Comparison of ENCODE assay signal across 8 cellular contexts in genomic region chr14:69129264-69129880, GRCh38. TPM values are rescaled to one million over a fixed set of nuclear protein-coding genes. Genes with fewer than 3 reads are reported as not detected.
A peak's percentile ranks its signal among the peaks of the same experiment; 100 is the strongest.
DNase-seq lines count a peak whose midpoint lies in the region; ATAC-seq and TF ChIP-seq lines count a peak whose summit lies in the region.

No MANE protein-coding gene starts in this region.

- peaks cover 15 to 51% of the 10 kb centered on the region in 2 donors for H3K4me1 ChIP-seq in adrenal gland (replicated peaks in 1 of 2)
- H3K4me1 ChIP-seq in left ventricle myocardium inferior, result peaks cover 79% of the 10 kb centered on the region

- intact Hi-C loops in adrenal gland (cut with DNase I) (no loop called here), left ventricle myocardium inferior (cut with micrococcal nuclease) (no loop called here)

- H3K9me3 ChIP-seq in adrenal gland (replicated peaks in 1 of 3) (no peaks in the 10 kb centered on the region), left ventricle myocardium inferior (replicated peaks) (no peaks in the 10 kb centered on the region)

- DNase-seq in AG10803 (ENCODE audit: low read depth), result peak; percentile 87
- DNase-seq in NCI-H146 (lab: John Stamatoyannopoulos, UW), result peak; percentile 61
- DNase-seq in T-helper 1 cell, result peak; percentile 30 to 73 (median 60)
- DNase-seq in adrenal gland, result peak; percentile 73 to 93 (median 82)
- peak; percentile 54 for DNase-seq in left ventricle myocardium inferior
- peak; percentile 72 for DNase-seq in putamen (ENCODE audit: low spot score)

- 17 to 21% (median 18%) methylated on average over 7 of the region's 7 CpGs for WGBS in adrenal gland, 4 donors

- H3K27me3 ChIP-seq in adrenal gland (no peaks in the 10 kb centered on the region), left ventricle myocardium inferior (ENCODE audit: low read depth) (no peaks in the 10 kb centered on the region)

- ATAC-seq in GM21381 (IDR thresholded peaks at IDR 0.05; ENCODE audit: unreplicated experiment) (peak; percentile 64), GM19351 (IDR thresholded peaks at IDR 0.05; ENCODE audit: unreplicated experiment) (no peak)

- 0 out of 2 replicates have a peak overlapping the region, but pooled peaks have one; percentile 3 for H3K4me3 ChIP-seq in AG10803 (ENCODE audit: low read length)
- H3K4me3 ChIP-seq in adrenal gland, result no peak overlapping the region
- no peak overlapping the region for H3K4me3 ChIP-seq in left ventricle myocardium inferior

- TF ChIP-seq CTCF in AG10803 (conservative IDR thresholded peaks at IDR 0.05; ENCODE audit: low read length), result peak; percentile 97
- TF ChIP-seq CTCF in adrenal gland (IDR thresholded peaks at IDR 0.05), result peak; percentile 88 to 98 (median 90)
- TF ChIP-seq CTCF in left ventricle myocardium inferior (IDR thresholded peaks at IDR 0.05; ENCODE audit: borderline replicate concordance), result peak; percentile 97

- TF ChIP-seq POLR2A in adrenal gland (IDR thresholded peaks at IDR 0.05), result no peak

- H3K27ac ChIP-seq in adrenal gland (peak overlapping the region in 2 of 5 donors; percentile 59 to 67), left ventricle myocardium inferior (replicated peaks) (peak overlapping the region; percentile 48)

- H3K36me3 ChIP-seq in adrenal gland (replicated peaks in 1 of 2) (no peaks in the 10 kb centered on the region), left ventricle myocardium inferior (no peaks in the 10 kb centered on the region)

RNA-seq across cellular contexts. Expression of gene DCAF5, which starts 23.5 kb away (rescaled TPM):
- total RNA-seq in adrenal gland (10 to 100 TPM; 19.9 to 48.0 (median 38.0) TPM), left ventricle myocardium inferior (57.8 TPM)
- polyA plus RNA-seq in adrenal gland, result 10 to 100 TPM; 27.9 to 38.2 (median 34.1) TPM
